ENCODE assay signal across 31 cellular contexts in the genomic region with DNA sequence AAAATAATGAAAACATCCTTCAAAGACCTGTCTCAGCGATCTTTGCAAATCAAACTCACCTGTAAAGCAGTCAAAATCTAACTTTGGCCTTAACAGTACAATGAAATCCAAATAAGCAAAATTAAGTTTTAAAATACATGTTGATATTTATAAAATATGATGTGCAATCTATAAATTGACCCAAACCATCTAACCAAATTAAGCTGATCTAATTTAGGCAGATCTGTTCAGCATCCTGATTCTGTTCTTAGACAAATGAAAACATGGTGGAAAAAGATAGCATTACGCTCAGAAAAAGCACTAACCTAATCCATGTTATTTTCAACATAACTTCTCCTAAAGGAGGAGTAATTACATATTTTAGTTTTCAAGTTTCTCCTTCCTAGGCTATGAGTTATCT. TPM values are rescaled to one million over a fixed set of nuclear protein-coding genes. Genes with fewer than 3 reads are reported as not detected.
"Had no signal": no experiment of that assay in that cellular context is flagged by ENCODE, and none has a peak within 500 bp of the region (broad histone marks: within the 10 kb centered on the region; RNA-seq: fewer than 3 reads in every experiment).

No MANE protein-coding gene starts in this region.

- H3K27ac Mint-ChIP-seq: naive thymus-derived CD4-positive, alpha-beta T cell; natural killer cell; nephron; neural progenitor cell; progenitor cell of endocrine pancreas; stimulated activated effector memory CD8-positive, alpha-beta T cell treated with anti-CD3 and anti-CD28 coated beads, Interleukin-12 subunit alpha, Interleukin-12 subunit beta, amount 100 ng/mL, for 72 hours; stimulated activated naive CD8-positive, alpha-beta T cell treated with anti-CD3 and anti-CD28 coated beads, Interleukin-15, amount 100 ng/mL, for 72 hours had no signal

- H3K36me3 Mint-ChIP-seq: natural killer cell; neural progenitor cell; stimulated activated effector memory CD8-positive, alpha-beta T cell treated with anti-CD3 and anti-CD28 coated beads, Interleukin-12 subunit alpha, Interleukin-12 subunit beta, amount 100 ng/mL, for 72 hours had no signal

- H3K9me3 Mint-ChIP-seq: natural killer cell; stimulated activated effector memory CD8-positive, alpha-beta T cell treated with anti-CD3 and anti-CD28 coated beads, Interleukin-12 subunit alpha, Interleukin-12 subunit beta, amount 100 ng/mL, for 72 hours had no signal

- H3K4me1 Mint-ChIP-seq: natural killer cell; neural progenitor cell; stimulated activated effector memory CD8-positive, alpha-beta T cell treated with anti-CD3 and anti-CD28 coated beads, Interleukin-12 subunit alpha, Interleukin-12 subunit beta, amount 100 ng/mL, for 72 hours; stimulated activated naive CD8-positive, alpha-beta T cell treated with anti-CD3 and anti-CD28 coated beads, Interleukin-15, amount 100 ng/mL, for 72 hours had no signal

- H3K4me3 ChIP-seq: neural progenitor cell, ovary, psoas muscle, right lobe of liver, sigmoid colon, suprapubic skin, testis, tibial artery, upper lobe of left lung, vagina had no signal

- H3K27me3 Mint-ChIP-seq: progenitor cell of endocrine pancreas; stimulated activated naive CD8-positive, alpha-beta T cell treated with anti-CD3 and anti-CD28 coated beads, Interleukin-15, amount 100 ng/mL, for 72 hours had no signal

- H3K4me2 ChIP-seq: neural progenitor cell had no signal

- H3K4me3 Mint-ChIP-seq: naive thymus-derived CD4-positive, alpha-beta T cell; natural killer cell; nephron; neural progenitor cell; stimulated activated effector memory CD8-positive, alpha-beta T cell treated with anti-CD3 and anti-CD28 coated beads, Interleukin-12 subunit alpha, Interleukin-12 subunit beta, amount 100 ng/mL, for 72 hours; stimulated activated naive CD8-positive, alpha-beta T cell treated with anti-CD3 and anti-CD28 coated beads, Interleukin-15, amount 100 ng/mL, for 72 hours had no signal

- ATAC-seq: naive thymus-derived CD4-positive, alpha-beta T cell; natural killer cell; psoas muscle; right cardiac atrium; right lobe of liver; stimulated activated effector memory CD8-positive, alpha-beta T cell treated with anti-CD3 and anti-CD28 coated beads, Interleukin-12 subunit alpha, Interleukin-12 subunit beta, amount 100 ng/mL, for 72 hours; stimulated activated naive CD8-positive, alpha-beta T cell treated with anti-CD3 and anti-CD28 coated beads, Interleukin-15, amount 100 ng/mL, for 72 hours; stimulated activated naive CD8-positive, alpha-beta T cell treated with anti-CD3 and anti-CD28 coated beads, Interleukin-15, Interleukin-2, amounts not matched to agents 100 U/mL and 50 U/mL, for 24 hours had no signal

- H3K27ac ChIP-seq: neural progenitor cell, ovary, parathyroid adenoma, psoas muscle, right lobe of liver, sigmoid colon, suprapubic skin, testis, tibial artery, upper lobe of left lung, vagina had no signal

- DNase-seq: naive thymus-derived CD4-positive, alpha-beta T cell; natural killer cell; occipital lobe; ovary; posterior cingulate gyrus; psoas muscle; right cardiac atrium; right lobe of liver; sigmoid colon; small intestine; stimulated activated CD4-positive, alpha-beta T cell treated with anti-CD3 and anti-CD28 coated beads, Interleukin-15, amount 100 ng/mL, for 24 hours; stimulated activated CD4-positive, alpha-beta T cell treated with anti-CD3 and anti-CD28 coated beads, Interleukin-2, amount 100 ng/mL, for 24 hours; stimulated activated CD4-positive, alpha-beta T cell treated with anti-CD3 and anti-CD28 coated beads, Interleukin-2, amount 100 ng/mL, for 48 hours; stimulated activated CD4-positive, alpha-beta T cell treated with anti-CD3 and anti-CD28 coated beads, Interleukin-4, amount 100 ng/mL, for 24 hours; stimulated activated naive CD4-positive, alpha-beta T cell; stimulated activated naive CD8-positive, alpha-beta T cell treated with anti-CD3 and anti-CD28 coated beads, Interleukin-15, amount 100 ng/mL, for 72 hours; stimulated activated naive CD8-positive, alpha-beta T cell treated with anti-CD3 and anti-CD28 coated beads, Interleukin-15, Interleukin-2, amounts not matched to agents 100 U/mL and 50 U/mL, for 24 hours; substantia nigra; testis; tibial artery; trophoblast cell; upper lobe of left lung had no signal

- FAIRE-seq: small intestine, urothelium cell line had no signal

- H3K9me3 ChIP-seq: ovary, psoas muscle, right lobe of liver, sigmoid colon, suprapubic skin, testis, tibial artery, upper lobe of left lung, vagina had no signal

- H3K4me1 ChIP-seq: neural progenitor cell, parathyroid adenoma, psoas muscle, right lobe of liver, sigmoid colon, tibial artery, upper lobe of left lung had no signal

RNA-seq across cellular contexts. Expression of a gene that starts 25.7 kb away (rescaled TPM):
- polyA plus RNA-seq: naive thymus-derived CD4-positive, alpha-beta T cell; neural cell; ovary; psoas muscle; right cardiac atrium; sigmoid colon; small intestine had no signal
